ENCODE assay signal across 8 cellular contexts in genomic region chr20:49713779-49714712, GRCh38. TPM values are rescaled to one million over a fixed set of nuclear protein-coding genes. Genes with fewer than 3 reads are reported as not detected.
DNase-seq lines count a peak whose midpoint lies in the region; ATAC-seq and TF ChIP-seq lines count a peak whose summit lies in the region.

Gene B4GALT5, minus strand, starts transcription at chr20:49713878. Its CDS starts 188 bp downstream, at chr20:49713690.

- H3K4me3 ChIP-seq in AG10803 (ENCODE audit: low read length) (peak within 1 kb of the TSS; percentile 84), ectodermal cell (ENCODE audit: insufficient read depth, low read depth, low read length) (peak within 1 kb of the TSS; percentile 82), lower leg skin (ENCODE audit: low read depth, poor library complexity, severe bottlenecking) (peak within 1 kb of the TSS; percentile 90)

- CTCF ChIA-PET in activated CD4-positive, alpha-beta memory T cell treated with anti-CD3 and anti-CD28 coated beads, Interleukin-2, amount 10 ng/mL, durations not matched to agents 7 days and 5 days (lab: Charles Lee), result interaction anchor here (0.5 to 1.3 kb wide), 3 partner anchors 106 to 357 kb away, joined by 3 to 4 read pairs (median 3); no protein-coding TSS in a partner anchor

- H3K4me1 Mint-ChIP-seq in activated CD4-positive, alpha-beta memory T cell treated with anti-CD3 and anti-CD28 coated beads, Interleukin-2, amount 10 ng/mL, durations not matched to agents 7 days and 5 days, result peaks cover 40% of the 10 kb centered on the region

- DNase-seq in AG10803 (ENCODE audit: low read depth) (peak; percentile 68), NCI-H82 (lab: John Stamatoyannopoulos, UW) (peak; percentile 97), lower leg skin (ENCODE audit: low spot score in 2 of 2) (peak; percentile 30 to 89)
- peak; percentile 58 for DNase-seq in activated CD4-positive, alpha-beta memory T cell treated with anti-CD3 and anti-CD28 coated beads, Interleukin-2, amount 10 ng/mL, durations not matched to agents 7 days and 5 days
- peak; percentile 53 to 72 for DNase-seq in stimulated activated CD4-positive, alpha-beta T cell treated with anti-CD3 and anti-CD28 coated beads, Interleukin-4, amount 100 ng/mL, for 4 hours

- H3K4me1 ChIP-seq in ectodermal cell (ENCODE audit: control insufficient read depth, insufficient read depth, low read length), result peaks cover 12% of the 10 kb centered on the region

- H3K4me3 Mint-ChIP-seq in activated CD4-positive, alpha-beta memory T cell treated with anti-CD3 and anti-CD28 coated beads, Interleukin-2, amount 10 ng/mL, durations not matched to agents 7 days and 5 days, result peak within 1 kb of the TSS; percentile 82

- no peak within 1 kb of the TSS for H3K27ac ChIP-seq in ectodermal cell (ENCODE audit: insufficient read depth, low read depth, low read length, poor library complexity, severe bottlenecking)

- intact Hi-C loops in lower leg skin (cut with DNase I; ENCODE audit: low total_unique reads), result no loop called here

- peaks cover 3% of the 10 kb centered on the region for H3K36me3 Mint-ChIP-seq in activated CD4-positive, alpha-beta memory T cell treated with anti-CD3 and anti-CD28 coated beads, Interleukin-2, amount 10 ng/mL, durations not matched to agents 7 days and 5 days (ENCODE audit: low read depth)

- POLR2A ChIA-PET in activated CD4-positive, alpha-beta memory T cell treated with anti-CD3 and anti-CD28 coated beads, Interleukin-2, amount 10 ng/mL, durations not matched to agents 7 days and 5 days (lab: Charles Lee), result interaction anchor here (0.8 to 2.6 kb wide), 6 partner anchors 12 to 99 kb away, joined by 3 to 10 read pairs (median 4); no protein-coding TSS in a partner anchor

- no peaks in the 10 kb centered on the region for H3K27me3 ChIP-seq in ectodermal cell (ENCODE audit: control insufficient read depth, insufficient read depth, low read length, poor library complexity, severe bottlenecking)

- H3K27me3 Mint-ChIP-seq in activated CD4-positive, alpha-beta memory T cell treated with anti-CD3 and anti-CD28 coated beads, Interleukin-2, amount 10 ng/mL, durations not matched to agents 7 days and 5 days, result peaks cover 3% of the 10 kb centered on the region

- ATAC-seq in GM19023 (IDR thresholded peaks at IDR 0.05; ENCODE audit: unreplicated experiment), result peak; percentile 82
- peak; percentile 75 for ATAC-seq in HG03342 (IDR thresholded peaks at IDR 0.05; ENCODE audit: unreplicated experiment)

- 6 to 8% methylated on average over 65 to 66 of the region's 66 CpGs for WGBS in ectodermal cell, 2 experiments
- 8 to 13% methylated on average over 15 to 27 of the region's 66 CpGs for WGBS in lower leg skin, 2 donors

- TF ChIP-seq POLR2A in lower leg skin (IDR thresholded peaks at IDR 0.05), result no peak

- H3K9me3 Mint-ChIP-seq in activated CD4-positive, alpha-beta memory T cell treated with anti-CD3 and anti-CD28 coated beads, Interleukin-2, amount 10 ng/mL, durations not matched to agents 7 days and 5 days, result no peaks in the 10 kb centered on the region

- no peaks in the 10 kb centered on the region for H3K36me3 ChIP-seq in ectodermal cell (ENCODE audit: control insufficient read depth, insufficient read depth, low read length)

- TF ChIP-seq CTCF in AG10803 (conservative IDR thresholded peaks at IDR 0.05; ENCODE audit: low read length), result no peak
- no peak for TF ChIP-seq CTCF in lower leg skin (IDR thresholded peaks at IDR 0.05)

- H3K27ac Mint-ChIP-seq in activated CD4-positive, alpha-beta memory T cell treated with anti-CD3 and anti-CD28 coated beads, Interleukin-2, amount 10 ng/mL, durations not matched to agents 7 days and 5 days, result peak within 1 kb of the TSS; percentile 60

- H3K9me3 ChIP-seq in ectodermal cell (ENCODE audit: control insufficient read depth, low read length), result no peaks in the 10 kb centered on the region

RNA-seq across cellular contexts. Expression of gene B4GALT5, which starts in this region (rescaled TPM):
- 10 to 100 TPM; 21.6 to 22.4 TPM for total RNA-seq in activated CD4-positive, alpha-beta memory T cell treated with anti-CD3 and anti-CD28 coated beads, Interleukin-2, amount 10 ng/mL, durations not matched to agents 7 days and 5 days
- polyA plus RNA-seq in ectodermal cell (2013, experiment 1 of 4), result 55.4 TPM
- polyA plus RNA-seq in ectodermal cell (2013, experiment 2 of 4), result 63.5 TPM
- 37.2 TPM for polyA plus RNA-seq in ectodermal cell (2013, experiment 3 of 4)
- polyA plus RNA-seq in ectodermal cell (2013, experiment 4 of 4), result 43.6 TPM
- 10 to 100 TPM in 1 of 4 donors, 1 to 10 TPM in 3; 4.2 to 10.3 (median 7.1) TPM for total RNA-seq in lower leg skin
